ENCODE assay signal across 1 cellular context in genomic region chr11:112968988-112969714, GRCh38.
TF ChIP-seq lines count a peak whose summit lies in the region.

No MANE protein-coding gene starts in this region.

TF ChIP-seq in HEK293, 187 proteins besides CTCF, POLR2A, EP300 and RAD21 (continued from another document):
- TF ChIP-seq ZBTB44 (tag by site-specific recombination; IDR thresholded peaks at IDR 0.05) (no peak), ZNF19 (tag by site-specific recombination; IDR thresholded peaks at IDR 0.05; ENCODE audit: low read depth) (no peak), GLI4 (tag by site-specific recombination; IDR thresholded peaks at IDR 0.05) (no peak), ZNF132 (tag by site-specific recombination; IDR thresholded peaks at IDR 0.05; ENCODE audit: borderline replicate concordance) (no peak)
